Comparison of ENCODE assay signal across 24 cellular contexts in genomic region chr4:156798438-156798837, GRCh38.
DNase-seq lines count a peak whose midpoint lies in the region; ATAC-seq and TF ChIP-seq lines count a peak whose summit lies in the region.
"Had no signal": no experiment of that assay in that cellular context is flagged by ENCODE, and none has a peak within 500 bp of the region (broad histone marks: within the 10 kb centered on the region; RNA-seq: fewer than 3 reads in every experiment).

No MANE protein-coding gene starts in this region.

- WGBS in GM23248 (ENCODE audit: low coverage in 1 of 2, low lambda C conversion rate in 2 of 2, missing lambda C conversion rate in 2 of 2), 2 experiments: 100% methylated on average over 1 of the region's 1 CpG

- TF ChIP-seq CTCF in RWPE2 (IDR thresholded peaks at IDR 0.05; ENCODE audit: poor library complexity, severe bottlenecking): no peak
- no peak for TF ChIP-seq CTCF in epithelial cell of esophagus (IDR thresholded peaks at IDR 0.05; ENCODE audit: insufficient read depth, low read depth, low read length, missing control alignments)
- TF ChIP-seq CTCF in osteoblast (IDR thresholded peaks at IDR 0.05; ENCODE audit: extremely low read depth, low read depth, low read length): no peak
- TF ChIP-seq CTCF in A673 (conservative IDR thresholded peaks at IDR 0.05; ENCODE audit: low read depth, low read length): no peak

- peak; percentile 66 for ATAC-seq in RWPE2 (ENCODE audit: low read depth)
- no peak for ATAC-seq in GM21717 (IDR thresholded peaks at IDR 0.05; ENCODE audit: unreplicated experiment)
- ATAC-seq: K562, Panc1 had no signal

- in situ Hi-C loops in GM23248 (cut with MboI): no loop called here

- H3K4me3 ChIP-seq in GM23248: no peak overlapping the region
- H3K4me3 ChIP-seq in RWPE2 (ENCODE audit: severe bottlenecking): no peak overlapping the region
- H3K4me3 ChIP-seq in epithelial cell of esophagus (ENCODE audit: low read length): no peak overlapping the region
- H3K4me3 ChIP-seq in osteoblast (ENCODE audit: insufficient read depth, low read length): no peak overlapping the region
- H3K4me3 ChIP-seq in A673 (ENCODE audit: low read depth, low read length, poor library complexity, severe bottlenecking): no peak overlapping the region
- H3K4me3 ChIP-seq: BLaER1, K562, SJCRH30 had no signal

- H3K4me2 ChIP-seq in GM23248 (ENCODE audit: unreplicated experiment) (peak overlapping the region; percentile 66), osteoblast (ENCODE audit: insufficient read depth, low read length) (no peak overlapping the region)
- H3K4me2 ChIP-seq: BLaER1 had no signal

- no peaks in the 10 kb centered on the region for H3K27me3 ChIP-seq in GM23248 (replicated peaks; ENCODE audit: insufficient read depth)
- no peaks in the 10 kb centered on the region for H3K27me3 ChIP-seq in RWPE2 (ENCODE audit: insufficient read depth, poor library complexity, severe bottlenecking)
- H3K27me3 ChIP-seq in osteoblast (ENCODE audit: insufficient read depth, low read length): no peaks in the 10 kb centered on the region
- H3K27me3 ChIP-seq in A673 (replicated peaks; ENCODE audit: insufficient read depth, low read depth, low read length, poor library complexity): no peaks in the 10 kb centered on the region
- H3K27me3 ChIP-seq: BLaER1, SJCRH30 had no signal

- BruUV-seq in A673 (replicated peaks; lab: Mats Ljungman, UMichigan): no TSS peak

- H3F3A ChIP-seq in GM23248 (ENCODE audit: insufficient read depth): peaks cover 53% of the 10 kb centered on the region

- H3K4me1 ChIP-seq in GM23248 (ENCODE audit: insufficient read depth) (peaks cover 45% of the 10 kb centered on the region), RWPE2 (ENCODE audit: insufficient read depth, poor library complexity, severe bottlenecking) (peaks cover 54% of the 10 kb centered on the region), osteoblast (ENCODE audit: insufficient read depth, low read length) (peaks cover 29% of the 10 kb centered on the region), A673 (ENCODE audit: insufficient read depth, low read length, poor library complexity, severe bottlenecking) (peaks cover 33% of the 10 kb centered on the region)
- H3K4me1 ChIP-seq: BLaER1, Caco-2, SJCRH30 had no signal

- H3K79me2 ChIP-seq in GM23248 (ENCODE audit: insufficient read depth): peaks cover 33% of the 10 kb centered on the region; the same call in 1 of the 2 replicates
- H3K79me2 ChIP-seq in osteoblast (ENCODE audit: insufficient read depth, low read length): peaks cover 67% of the 10 kb centered on the region

- H3K9ac ChIP-seq in GM23248: peak overlapping the region; percentile 12; the same call in 1 of the 2 replicates
- H3K9ac ChIP-seq: BLaER1 had no signal

- CTCF ChIA-PET in A673 (lab: Charles Lee): interaction anchor here (0.6 kb wide), 1 partner anchor 988 kb away, joined by 5 read pairs; no protein-coding TSS in a partner anchor

- H4K20me1 ChIP-seq in GM23248 (ENCODE audit: insufficient read depth): no peaks in the 10 kb centered on the region
- no peaks in the 10 kb centered on the region for H4K20me1 ChIP-seq in osteoblast (ENCODE audit: insufficient read depth, low read length)
- H4K20me1 ChIP-seq: BLaER1 had no signal

- POLR2A ChIA-PET in A673 (lab: Charles Lee; ENCODE audit: low non-redundant PET): no interaction called here

- H2AFZ ChIP-seq in GM23248 (no peak overlapping the region), osteoblast (ENCODE audit: low read length) (no peak overlapping the region)

- H3K27ac ChIP-seq in GM23248 (peak overlapping the region; percentile 74), RWPE2 (ENCODE audit: poor library complexity, severe bottlenecking) (peak overlapping the region; percentile 95), osteoblast (ENCODE audit: low read depth, low read length) (peak overlapping the region; percentile 4), A673 (ENCODE audit: low read depth, low read length, poor library complexity, severe bottlenecking) (no peak overlapping the region)
- H3K27ac ChIP-seq: BLaER1, SJCRH30 had no signal

- H3K36me3 ChIP-seq in GM23248 (ENCODE audit: low read depth) (no peaks in the 10 kb centered on the region), RWPE2 (ENCODE audit: low read depth) (no peaks in the 10 kb centered on the region; the same call in 1 of the 2 replicates), osteoblast (ENCODE audit: insufficient read depth, low read length) (peaks cover 4% of the 10 kb centered on the region), A673 (ENCODE audit: insufficient read depth, low read length, poor library complexity, severe bottlenecking) (no peaks in the 10 kb centered on the region)
- H3K36me3 ChIP-seq: BLaER1, SJCRH30 had no signal

- no peaks in the 10 kb centered on the region for H3K9me3 ChIP-seq in GM23248 (ENCODE audit: low read depth)
- no peaks in the 10 kb centered on the region for H3K9me3 ChIP-seq in RWPE2 (ENCODE audit: severe bottlenecking)
- no peaks in the 10 kb centered on the region for H3K9me3 ChIP-seq in osteoblast (ENCODE audit: low read depth, low read length)
- H3K9me3 ChIP-seq in A673 (ENCODE audit: low read depth, low read length, poor library complexity, severe bottlenecking): no peaks in the 10 kb centered on the region
- H3K9me3 ChIP-seq: BLaER1, Caco-2, SJCRH30 had no signal

- DNase-seq in GM23248: peak; percentile 7
- DNase-seq in RWPE2 (ENCODE audit: low spot score): no peak
- peak; percentile 78 for DNase-seq in epithelial cell of esophagus (ENCODE audit: low read depth)
- DNase-seq in osteoblast (ENCODE audit: insufficient read length, low spot score, missing footprints): no peak
- DNase-seq in CD1c-positive myeloid dendritic cell (ENCODE audit: extremely low spot score): no peak
- DNase-seq in A673 (ENCODE audit: low spot score): no peak
- DNase-seq: Caco-2; CD4-positive, alpha-beta memory T cell; DMS 273 treated with DMSO at 0.1 percent for 48 hours; DMS79 treated with DMSO at 0.1 percent for 48 hours; H7; MM.1S; NCI-H1092; NCI-H1436; NCI-H2081; NCI-H2171; NCI-H345; NCI-H524; NCI-H774; SJCRH30 had no signal

- no peaks in the 10 kb centered on the region for H3K9me2 ChIP-seq in GM23248 (ENCODE audit: insufficient read depth)

- intact Hi-C loops in A673 (cut with micrococcal nuclease; ENCODE audit: unreplicated experiment): no loop called here

Comparison
In these comparisons a context has a peak if more than half of its experiments do, and no peak if none do; other contexts are left out.
1. DNase-seq: peak in GM23248 (single experiment) and epithelial cell of esophagus (single experiment); none in RWPE2 (single experiment), osteoblast (single experiment), CD1c-positive myeloid dendritic cell (single experiment) and A673 (single experiment).